Comparison of ENCODE assay signal across 22 cellular contexts in genomic region chr3:188278717-188279324, GRCh38.
DNase-seq lines count a peak whose midpoint lies in the region; ATAC-seq and TF ChIP-seq lines count a peak whose summit lies in the region.
"Had no signal": no experiment of that assay in that cellular context is flagged by ENCODE, and none has a peak within 500 bp of the region (broad histone marks: within the 10 kb centered on the region; RNA-seq: fewer than 3 reads in every experiment).

No MANE protein-coding gene starts in this region.

- TF ChIP-seq CTCF in heart left ventricle (IDR thresholded peaks at IDR 0.05), result no peak
- no peak for TF ChIP-seq CTCF in coronary artery (IDR thresholded peaks at IDR 0.05)
- TF ChIP-seq CTCF in uterus (IDR thresholded peaks at IDR 0.05), result no peak
- TF ChIP-seq CTCF in RWPE1 (conservative IDR thresholded peaks at IDR 0.05; ENCODE audit: low read depth), result no peak

- H3K18ac ChIP-seq in trophoblast cell (ENCODE audit: low read length), result peak overlapping the region; percentile 79

- H3K4me2 ChIP-seq in trophoblast cell (ENCODE audit: low read length), result no peak overlapping the region
- H3K4me2 ChIP-seq: GM23338, KMS-11 had no signal

- H3K79me1 ChIP-seq in trophoblast cell (ENCODE audit: low read length), result peaks cover 8% of the 10 kb centered on the region

- no peak overlapping the region for H2BK5ac ChIP-seq in trophoblast cell (ENCODE audit: low read depth, low read length, poor library complexity)

- no peak for TF ChIP-seq POLR2A in heart left ventricle (IDR thresholded peaks at IDR 0.05)
- TF ChIP-seq POLR2A in uterus (IDR thresholded peaks at IDR 0.05), result no peak

- POLR2A ChIA-PET in RWPE1 (lab: Yijun Ruan, JAX; ENCODE audit: low non-redundant PET), result no interaction called here

- H4K8ac ChIP-seq in trophoblast cell (ENCODE audit: low read depth, low read length), result no peak overlapping the region

- WGBS in heart left ventricle, 4 donors, result 63 to 75% (median 66%) methylated on average over 6 of the region's 6 CpGs
- WGBS in trophoblast cell (ENCODE audit: extremely low coverage, insufficient coverage, insufficient read length), result no CpG with 5 or more reads among the region's 6 CpGs

- H3K14ac ChIP-seq in trophoblast cell (ENCODE audit: low read length), result peak overlapping the region; percentile 19

- H3K27me3 ChIP-seq in heart left ventricle (no peaks in the 10 kb centered on the region), trophoblast cell (ENCODE audit: insufficient read depth, low read length) (no peaks in the 10 kb centered on the region), uterus (no peaks in the 10 kb centered on the region)
- H3K27me3 ChIP-seq: Peyer's patch, SJSA1 had no signal

- no peak overlapping the region for H2BK120ac ChIP-seq in trophoblast cell (ENCODE audit: insufficient read depth, low read length, poor library complexity)

- H3K4me3 ChIP-seq in heart left ventricle (no peak overlapping the region), coronary artery (no peak overlapping the region), trophoblast cell (ENCODE audit: low read depth, low read length) (no peak overlapping the region), uterus (no peak overlapping the region)
- H3K4me3 ChIP-seq: GM23338, Peyer's patch, SJSA1 had no signal

- intact Hi-C loops in heart left ventricle (cut with DNase I) (loop anchor here in 1 of 10 donors (10.0 kb wide), 1 partner anchor 124 kb away; the partner anchor contains the start of gene LPP), cardiac septum (cut with DNase I) (no loop called here), uterus (cut with DNase I; ENCODE audit: low total_unique reads) (no loop called here)

- peak overlapping the region in 7 of 12 donors; percentile 6 to 64 (median 40) for H3K27ac ChIP-seq in heart left ventricle
- peak overlapping the region; percentile 59 to 73 for H3K27ac ChIP-seq in coronary artery
- H3K27ac ChIP-seq in trophoblast cell (ENCODE audit: low read depth, low read length), result no peak overlapping the region
- H3K27ac ChIP-seq in uterus, result peak overlapping the region; percentile 56 to 97
- H3K27ac ChIP-seq in RWPE1, result no peak overlapping the region
- H3K27ac ChIP-seq: KMS-11 had no signal

- H4K91ac ChIP-seq in trophoblast cell (ENCODE audit: low read depth, low read length), result peak overlapping the region; percentile 28

- peak overlapping the region; percentile 4 for H2BK12ac ChIP-seq in trophoblast cell (ENCODE audit: low read length)

- H3K4ac ChIP-seq in trophoblast cell (ENCODE audit: low read depth, low read length), result peak overlapping the region; percentile 59

- CTCF ChIA-PET in RWPE1 (lab: Yijun Ruan, JAX), result interaction anchor here (0.6 to 1.3 kb wide), 2 partner anchors 221 to 539 kb away, joined by 3 to 4 read pairs; no protein-coding TSS in a partner anchor

- H3K9ac ChIP-seq in trophoblast cell (ENCODE audit: low read length), result no peak overlapping the region
- H3K9ac ChIP-seq: KMS-11 had no signal

- H3K36me3 ChIP-seq in heart left ventricle (no peaks in the 10 kb centered on the region), trophoblast cell (ENCODE audit: control insufficient read depth in 1 of 2, insufficient read depth in 2 of 2, low read length in 2 of 2) (peaks cover 0 to 3% of the 10 kb centered on the region in 2 experiments), uterus (no peaks in the 10 kb centered on the region)
- H3K36me3 ChIP-seq: Peyer's patch had no signal

- no peak overlapping the region for H2AFZ ChIP-seq in trophoblast cell (ENCODE audit: insufficient read depth, low read length, poor library complexity)
- H2AFZ ChIP-seq: GM23338 had no signal

- peaks cover 0 to 62% (median 39%) of the 10 kb centered on the region in 12 donors for H3K4me1 ChIP-seq in heart left ventricle
- peaks cover 19 to 24% of the 10 kb centered on the region in 2 experiments for H3K4me1 ChIP-seq in trophoblast cell (ENCODE audit: control insufficient read depth in 1 of 2, insufficient read depth in 2 of 2, low read length in 2 of 2)
- peaks cover 13 to 17% of the 10 kb centered on the region in 2 donors for H3K4me1 ChIP-seq in uterus

- no peaks in the 10 kb centered on the region for H3K9me3 ChIP-seq in heart left ventricle
- H3K9me3 ChIP-seq in trophoblast cell (ENCODE audit: insufficient read depth, low read depth, low read length), result no peaks in the 10 kb centered on the region
- H3K9me3 ChIP-seq in uterus, result no peaks in the 10 kb centered on the region
- H3K9me3 ChIP-seq: Peyer's patch, SJSA1 had no signal

- ATAC-seq in heart left ventricle, result peak in 2 of 4 donors; percentile 20 to 49
- no peak for ATAC-seq in HG02840 (IDR thresholded peaks at IDR 0.05; ENCODE audit: low FRiP score, unreplicated experiment)
- ATAC-seq: CD8-positive, alpha-beta T cell; GM23338; stimulated activated naive CD8-positive, alpha-beta T cell treated with anti-CD3 and anti-CD28 coated beads, Interleukin-15, Interleukin-2, amounts not matched to agents 100 U/mL and 50 U/mL, for 24 hours had no signal

- peaks cover 7% of the 10 kb centered on the region for H3K79me2 ChIP-seq in trophoblast cell (ENCODE audit: control insufficient read depth, insufficient read depth, low read length, poor library complexity)

- no peak for DNase-seq in heart left ventricle
- DNase-seq in cardiac septum (ENCODE audit: low spot score), result no peak
- DNase-seq in coronary artery (ENCODE audit: low spot score), result no peak
- no peak for DNase-seq in trophoblast cell
- DNase-seq in uterus, result no peak
- no peak for DNase-seq in NCI-H345 (lab: John Stamatoyannopoulos, UW)
- no peak for DNase-seq in RWPE1 (ENCODE audit: low spot score)
- DNase-seq: activated T-cell treated with anti-CD3 and anti-CD28 coated beads, Interleukin-2, amount 50 U/mL, for 24 hours; CD8-positive, alpha-beta T cell; mammary epithelial cell; naive B cell; NCI-H146; NCI-H2171; NCI-H524; NK-92 treated with Interleukin-12 subunit alpha and Interleukin-12 subunit beta, amount 100 ng/mL, for 24 hours; nucleus accumbens; Peyer's patch; stimulated activated naive CD8-positive, alpha-beta T cell treated with anti-CD3 and anti-CD28 coated beads, Interleukin-15, Interleukin-2, amounts not matched to agents 100 U/mL and 50 U/mL, for 24 hours had no signal

- no peak overlapping the region for H2AK5ac ChIP-seq in trophoblast cell (ENCODE audit: low read length)

- no peak overlapping the region for H4K12ac ChIP-seq in trophoblast cell (ENCODE audit: low read depth, low read length)

- H3K23ac ChIP-seq in trophoblast cell (ENCODE audit: low read length), result no peak overlapping the region

Comparison
In these comparisons a context has a peak if more than half of its experiments do, and no peak if none do; other contexts are left out.
1. H3K27ac ChIP-seq: peak in heart left ventricle (7 of 12), coronary artery (2 of 2) and uterus (2 of 2); none in trophoblast cell (single experiment) and RWPE1 (single experiment).